8 cellular contexts compared by ENCODE assay signal in the genomic region with DNA sequence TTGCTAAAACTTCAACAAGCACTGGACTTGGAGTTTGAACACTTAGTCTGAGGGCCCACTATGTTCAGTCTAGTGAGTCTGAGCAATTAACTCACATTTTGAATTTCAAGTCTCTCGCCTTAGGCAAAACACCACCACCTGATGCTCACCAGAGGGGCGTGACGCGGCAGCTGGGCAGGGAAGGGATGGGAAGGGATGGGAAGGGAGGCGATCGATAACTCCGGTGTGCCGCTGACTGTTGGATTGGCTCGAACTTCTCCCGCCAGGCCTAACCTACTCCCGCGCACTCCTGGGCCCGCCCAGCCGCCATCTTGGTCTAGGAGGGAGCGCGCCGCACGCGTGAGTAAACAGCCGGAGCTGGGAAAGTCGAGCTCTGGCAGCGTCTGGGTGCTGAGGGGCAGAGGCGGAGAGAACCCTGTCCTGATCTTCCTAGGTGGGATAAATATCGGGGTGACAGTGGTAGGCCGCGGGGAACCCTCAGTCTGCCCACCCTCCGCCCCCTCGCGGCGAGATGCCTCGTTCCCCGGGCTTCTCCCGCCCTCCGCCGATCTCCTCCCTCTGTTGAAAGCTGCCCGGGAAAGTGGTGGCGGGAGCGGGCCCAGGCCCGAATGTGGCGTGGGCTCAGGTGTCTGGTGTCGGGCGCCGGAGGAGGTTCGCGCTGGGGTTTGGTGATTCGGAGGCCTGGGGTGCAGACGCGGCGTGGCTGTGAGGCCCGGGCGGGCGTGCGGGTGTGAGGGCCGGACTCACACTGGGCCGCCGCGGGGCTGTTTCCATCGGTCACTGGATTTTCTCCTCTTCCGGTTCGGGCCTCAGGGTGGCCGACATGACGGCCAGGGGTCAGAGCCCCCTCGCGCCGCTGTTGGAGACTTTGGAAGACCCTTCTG. TPM values are rescaled to one million over a fixed set of nuclear protein-coding genes. Genes with fewer than 3 reads are reported as not detected.
DNase-seq lines count a peak whose midpoint lies in the region; ATAC-seq and TF ChIP-seq lines count a peak whose summit lies in the region.

A gene with protein sequence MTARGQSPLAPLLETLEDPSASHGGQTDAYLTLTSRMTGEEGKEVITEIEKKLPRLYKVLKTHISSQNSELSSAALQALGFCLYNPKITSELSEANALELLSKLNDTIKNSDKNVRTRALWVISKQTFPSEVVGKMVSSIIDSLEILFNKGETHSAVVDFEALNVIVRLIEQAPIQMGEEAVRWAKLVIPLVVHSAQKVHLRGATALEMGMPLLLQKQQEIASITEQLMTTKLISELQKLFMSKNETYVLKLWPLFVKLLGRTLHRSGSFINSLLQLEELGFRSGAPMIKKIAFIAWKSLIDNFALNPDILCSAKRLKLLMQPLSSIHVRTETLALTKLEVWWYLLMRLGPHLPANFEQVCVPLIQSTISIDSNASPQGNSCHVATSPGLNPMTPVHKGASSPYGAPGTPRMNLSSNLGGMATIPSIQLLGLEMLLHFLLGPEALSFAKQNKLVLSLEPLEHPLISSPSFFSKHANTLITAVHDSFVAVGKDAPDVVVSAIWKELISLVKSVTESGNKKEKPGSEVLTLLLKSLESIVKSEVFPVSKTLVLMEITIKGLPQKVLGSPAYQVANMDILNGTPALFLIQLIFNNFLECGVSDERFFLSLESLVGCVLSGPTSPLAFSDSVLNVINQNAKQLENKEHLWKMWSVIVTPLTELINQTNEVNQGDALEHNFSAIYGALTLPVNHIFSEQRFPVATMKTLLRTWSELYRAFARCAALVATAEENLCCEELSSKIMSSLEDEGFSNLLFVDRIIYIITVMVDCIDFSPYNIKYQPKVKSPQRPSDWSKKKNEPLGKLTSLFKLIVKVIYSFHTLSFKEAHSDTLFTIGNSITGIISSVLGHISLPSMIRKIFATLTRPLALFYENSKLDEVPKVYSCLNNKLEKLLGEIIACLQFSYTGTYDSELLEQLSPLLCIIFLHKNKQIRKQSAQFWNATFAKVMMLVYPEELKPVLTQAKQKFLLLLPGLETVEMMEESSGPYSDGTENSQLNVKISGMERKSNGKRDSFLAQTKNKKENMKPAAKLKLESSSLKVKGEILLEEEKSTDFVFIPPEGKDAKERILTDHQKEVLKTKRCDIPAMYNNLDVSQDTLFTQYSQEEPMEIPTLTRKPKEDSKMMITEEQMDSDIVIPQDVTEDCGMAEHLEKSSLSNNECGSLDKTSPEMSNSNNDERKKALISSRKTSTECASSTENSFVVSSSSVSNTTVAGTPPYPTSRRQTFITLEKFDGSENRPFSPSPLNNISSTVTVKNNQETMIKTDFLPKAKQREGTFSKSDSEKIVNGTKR (N-terminal part only) (plus strand): TSS at position 302 of the 884 bp plus-strand sequence. CDS start 522 bp downstream, at position 824.

- ATAC-seq in GM19035 (IDR thresholded peaks at IDR 0.05; ENCODE audit: unreplicated experiment) (peak; percentile 93), HG03354 (IDR thresholded peaks at IDR 0.05; ENCODE audit: poor library complexity, severe bottlenecking, unreplicated experiment) (peak; percentile 93)

- H3K27me3 ChIP-seq in kidney epithelial cell (ENCODE audit: control insufficient read depth, insufficient read depth, low read length), result no peaks in the 10 kb centered on the region

- no peaks in the 10 kb centered on the region for H3K36me3 ChIP-seq in kidney epithelial cell (ENCODE audit: control insufficient read depth, insufficient read depth, low read length)

- DNase-seq in Ammon's horn (ENCODE audit: low spot score), result peak; percentile 91
- DNase-seq in NCI-H446 (lab: John Stamatoyannopoulos, UW), result peak; percentile 79 to 92
- DNase-seq in activated CD4-positive, CD25-positive, alpha-beta regulatory T cell treated with anti-CD3 and anti-CD28 coated beads, Interleukin-2, amount 50 U/mL, for 72 hours, result peak; percentile 78
- peak; percentile 85 for DNase-seq in cerebellum (ENCODE audit: low spot score)
- peak; percentile 64 for DNase-seq in kidney epithelial cell (ENCODE audit: low read depth)
- peak; percentile 75 to 79 for DNase-seq in stimulated activated CD4-positive, alpha-beta T cell treated with anti-CD3 and anti-CD28 coated beads, Interleukin-15, amount 100 ng/mL, for 48 hours (ENCODE audit: low read depth in 2 of 2)

- peak within 1 kb of the TSS; percentile 100 for H3K4me3 ChIP-seq in kidney epithelial cell (ENCODE audit: low read depth, low read length)

- peak; percentile 77 for TF ChIP-seq CTCF in kidney epithelial cell (IDR thresholded peaks at IDR 0.05; ENCODE audit: insufficient read depth, low read length, poor library complexity, severe bottlenecking)

RNA-seq across cellular contexts. Expression of the gene that starts here (rescaled TPM):
- 79.7 TPM for total RNA-seq in cerebellum
- 26.6 and 32.6 TPM in 2 replicates for total RNA-seq in kidney epithelial cell

Comparison
In these comparisons a context has a peak if more than half of its experiments do, and no peak if none do; other contexts are left out.
1. Peak in every context shown above with its lines: DNase-seq, ATAC-seq and H3K4me3 ChIP-seq.